ENCODE assay signal across 11 cellular contexts in the genomic region with DNA sequence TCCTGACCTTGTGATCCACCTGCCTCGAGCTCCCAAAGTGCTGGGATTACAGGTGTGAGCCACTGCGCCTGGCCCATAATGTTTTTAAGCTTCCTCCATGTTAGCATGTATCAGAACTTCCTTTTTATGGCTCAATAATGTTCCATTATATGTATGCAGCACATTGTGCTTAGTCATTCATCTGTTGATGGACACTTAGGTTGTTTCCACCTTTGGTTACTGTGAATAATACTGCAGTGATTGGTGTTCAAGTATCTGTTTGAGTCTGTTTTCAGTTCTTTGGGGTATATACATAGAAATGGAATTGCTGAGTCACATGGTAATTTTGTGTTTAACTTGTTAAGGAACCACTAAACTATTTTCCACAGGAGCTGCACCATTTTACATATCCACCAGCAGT. TPM values are rescaled to one million over a fixed set of nuclear protein-coding genes. Genes with fewer than 3 reads are reported as not detected.
DNase-seq lines count a peak whose midpoint lies in the region; ATAC-seq, FAIRE-seq and TF ChIP-seq lines count a peak whose summit lies in the region.
"Had no signal": no experiment of that assay in that cellular context is flagged by ENCODE, and none has a peak within 500 bp of the region (broad histone marks: within the 10 kb centered on the region; RNA-seq: fewer than 3 reads in every experiment).

No MANE protein-coding gene starts in this region.

- TF ChIP-seq POLR2A in GM12892 (IDR thresholded peaks at IDR 0.05; ENCODE audit: low read depth, low read length) (no peak), stomach (IDR thresholded peaks at IDR 0.05) (no peak)

- no peak for TF ChIP-seq EP300 in stomach (IDR thresholded peaks at IDR 0.05)

- peak; percentile 85 for FAIRE-seq in GM12892 (lab: Jason Lieb, UNC)

- H3K27me3 ChIP-seq in stomach, result no peaks in the 10 kb centered on the region
- H3K27me3 ChIP-seq: cardiac muscle cell had no signal

- peaks cover 0 to 22% (median 12%) of the 10 kb centered on the region in 4 donors for H3K36me3 ChIP-seq in stomach
- H3K36me3 ChIP-seq: cardiac muscle cell had no signal

- no peak overlapping the region for H3K4me3 ChIP-seq in stomach
- H3K4me3 ChIP-seq: cardiac muscle cell, lung had no signal

- ATAC-seq in GM21381 (IDR thresholded peaks at IDR 0.05; ENCODE audit: unreplicated experiment) (peak; percentile 73), HG03432 (IDR thresholded peaks at IDR 0.05; ENCODE audit: unreplicated experiment) (peak; percentile 98)

- DNase-seq in GM12892 (ENCODE audit: insufficient read length) (no peak), dermis blood vessel endothelial cell (peak; percentile 14), cerebellar cortex (ENCODE audit: low spot score) (no peak), NCI-H524 (lab: John Stamatoyannopoulos, UW) (no peak), LoVo (ENCODE audit: low spot score) (no peak), stomach (no peak)
- DNase-seq: GDM1 had no signal

- no peak for TF ChIP-seq CTCF in stomach (IDR thresholded peaks at IDR 0.05)

- 91 to 100% (median 96%) methylated on average over 2 of the region's 2 CpGs for WGBS in stomach, 5 donors

- H3K9me3 ChIP-seq in stomach, result no peaks in the 10 kb centered on the region

- intact Hi-C loops in stomach (cut with DNase I; ENCODE audit: low total_unique reads), result no loop called here

- H3K27ac ChIP-seq in stomach, result no peak overlapping the region
- H3K27ac ChIP-seq: cardiac muscle cell had no signal

- peaks cover 0 to 26% (median 12%) of the 10 kb centered on the region in 4 donors for H3K4me1 ChIP-seq in stomach

RNA-seq across cellular contexts. Expression of a gene that starts 17.7 kb away (rescaled TPM):
- 147 TPM for polyA plus RNA-seq in GM12892 (2012; ENCODE audit: missing spikeins)
- total RNA-seq in dermis blood vessel endothelial cell (112 and 130 TPM in 2 replicates), stomach (100 to 1,000 TPM in 1 of 5 donors, 10 to 100 TPM in 4; 25.7 to 174 (median 99.0) TPM)
- polyA plus RNA-seq in stomach, result 100 to 1,000 TPM in 1 of 3 donors, 10 to 100 TPM in 2; 71.6 to 141 (median 97.1) TPM

RNA-seq across cellular contexts. Expression of a gene that starts 37.4 kb away (rescaled TPM):
- polyA plus RNA-seq in GM12892 (2012; ENCODE audit: missing spikeins), result 10.7 TPM
- total RNA-seq in dermis blood vessel endothelial cell (6.1 and 18.1 TPM in 2 replicates), stomach (10 to 100 TPM in 2 of 5 donors, 1 to 10 TPM in 2, under 1 TPM in 1; 0.87 to 44.9 (median 7.2) TPM)
- 1 to 10 TPM in 1 of 3 donors, under 1 TPM in 2; 0.61 to 1.4 (median 1.00) TPM for polyA plus RNA-seq in stomach
